In the genomic region with DNA sequence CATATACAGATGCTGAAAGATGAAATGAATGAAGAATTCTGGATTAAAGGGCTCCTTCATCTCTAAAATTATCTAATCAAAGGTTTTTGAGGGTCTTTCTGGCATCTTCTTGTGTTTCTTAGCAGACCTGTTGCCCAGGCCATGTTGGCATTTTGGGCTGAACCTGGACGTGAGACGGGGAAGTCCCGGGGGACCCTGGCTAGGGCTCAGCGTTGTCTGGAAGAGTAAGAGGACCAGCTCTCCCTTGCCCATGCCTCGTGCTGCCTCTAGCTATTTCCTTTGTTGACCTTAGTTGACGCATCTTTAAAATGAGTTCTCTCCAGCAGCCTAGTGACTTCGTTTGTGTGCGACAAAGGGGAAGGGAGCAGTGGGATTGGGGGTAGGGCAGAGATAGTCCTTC, we compare ENCODE assay signal across 18 cellular contexts.
A peak's percentile ranks its signal among the peaks of the same experiment; 100 is the strongest.
DNase-seq lines count a peak whose midpoint lies in the region; ATAC-seq and TF ChIP-seq lines count a peak whose summit lies in the region.
"Had no signal": no experiment of that assay in that cellular context is flagged by ENCODE, and none has a peak within 500 bp of the region (broad histone marks: within the 10 kb centered on the region; RNA-seq: fewer than 3 reads in every experiment).

No MANE protein-coding gene starts in this region.

- no peak overlapping the region for H2BK15ac ChIP-seq in mesenchymal stem cell (ENCODE audit: low read depth, poor library complexity, severe bottlenecking)

- 83% methylated on average over 5 to 8 of the region's 8 CpGs for WGBS in endodermal cell (ENCODE audit: insufficient coverage in 1 of 2, insufficient read length in 1 of 2), 2 experiments
- 69% methylated on average over 8 of the region's 8 CpGs for WGBS in mesenchymal stem cell

- H2AFZ ChIP-seq in mesenchymal stem cell (ENCODE audit: low read depth, low read length): no peak overlapping the region
- H2AFZ ChIP-seq: GM23248 had no signal

- ATAC-seq in Right ventricle myocardium superior (ENCODE audit: poor library complexity) (no peak), sciatic nerve (no peak)
- ATAC-seq: CD8-positive, alpha-beta T cell had no signal

- H2BK120ac ChIP-seq in mesenchymal stem cell (ENCODE audit: low read depth, low read length): no peak overlapping the region

- no peaks in the 10 kb centered on the region for H3K27me3 ChIP-seq in endodermal cell (ENCODE audit: control insufficient read depth, insufficient read depth, low read length, poor library complexity, severe bottlenecking)
- H3K27me3 ChIP-seq in WERI-Rb-1 (ENCODE audit: insufficient read depth, low read depth, severe bottlenecking): no peaks in the 10 kb centered on the region
- H3K27me3 ChIP-seq in mesenchymal stem cell (ENCODE audit: control insufficient read depth in 1 of 2, insufficient read depth in 1 of 2, low read length in 2 of 2): peaks cover 10 to 34% of the 10 kb centered on the region in 2 experiments
- H3K27me3 ChIP-seq: BLaER1 had no signal

- no peaks in the 10 kb centered on the region for H3K79me1 ChIP-seq in mesenchymal stem cell (replicated peaks; ENCODE audit: low read length, poor library complexity, severe bottlenecking)

- H3K36me3 Mint-ChIP-seq in endodermal cell (ENCODE audit: low read depth): peaks cover 7% of the 10 kb centered on the region
- H3K36me3 Mint-ChIP-seq: CD4-positive, CD25-positive, alpha-beta regulatory T cell; CD8-positive, alpha-beta T cell had no signal

- intact Hi-C loops in cardiac septum (cut with DNase I): no loop called here
- intact Hi-C loops in Right ventricle myocardium superior (cut with DNase I): no loop called here
- intact Hi-C loops in sciatic nerve (cut with DNase I): no loop called here
- intact Hi-C loops in head of caudate nucleus (cut with DNase I): no loop called here

- H2BK5ac ChIP-seq in mesenchymal stem cell (ENCODE audit: low read depth, low read length, poor library complexity, severe bottlenecking): no peak overlapping the region

- H3K4me3 Mint-ChIP-seq in endodermal cell: no peak overlapping the region
- H3K4me3 Mint-ChIP-seq: B cell; CD4-positive, CD25-positive, alpha-beta regulatory T cell; CD8-positive, alpha-beta T cell had no signal

- no peak overlapping the region for H2AK5ac ChIP-seq in mesenchymal stem cell (ENCODE audit: low read length, severe bottlenecking)

- no peak overlapping the region for H3K27ac Mint-ChIP-seq in endodermal cell
- H3K27ac Mint-ChIP-seq: B cell; CD4-positive, CD25-positive, alpha-beta regulatory T cell; CD8-positive, alpha-beta T cell had no signal

- H3K9me3 ChIP-seq in endodermal cell (ENCODE audit: control insufficient read depth, low read length) (peaks cover 43% of the 10 kb centered on the region), WERI-Rb-1 (ENCODE audit: severe bottlenecking) (peaks cover 4% of the 10 kb centered on the region), mesenchymal stem cell (ENCODE audit: control insufficient read depth, low read length) (peaks cover 34% of the 10 kb centered on the region)

- peaks cover 42% of the 10 kb centered on the region for H3K9me3 Mint-ChIP-seq in endodermal cell

- H3K14ac ChIP-seq in mesenchymal stem cell (ENCODE audit: low read length in 2 of 2): no peak overlapping the region

- peaks cover 14% of the 10 kb centered on the region for H3K4me1 Mint-ChIP-seq in endodermal cell
- H3K4me1 Mint-ChIP-seq: B cell; CD4-positive, CD25-positive, alpha-beta regulatory T cell had no signal

- H3K4me1 ChIP-seq in endodermal cell (ENCODE audit: control insufficient read depth, insufficient read depth, low read length) (no peaks in the 10 kb centered on the region), mesenchymal stem cell (ENCODE audit: control insufficient read depth, insufficient read depth, low read depth, low read length) (no peaks in the 10 kb centered on the region)
- H3K4me1 ChIP-seq: Caco-2 had no signal

- H3K4ac ChIP-seq in mesenchymal stem cell (ENCODE audit: low read depth in 1 of 2, low read length in 2 of 2): no peak overlapping the region

- H3K36me3 ChIP-seq in endodermal cell (ENCODE audit: control insufficient read depth, insufficient read depth, low read length) (no peaks in the 10 kb centered on the region), WERI-Rb-1 (no peaks in the 10 kb centered on the region), mesenchymal stem cell (ENCODE audit: control insufficient read depth in 1 of 2, insufficient read depth in 2 of 2, low read depth in 1 of 2, low read length in 2 of 2) (peaks cover 0 to 5% of the 10 kb centered on the region in 2 experiments)
- H3K36me3 ChIP-seq: BLaER1 had no signal

- H3K9ac ChIP-seq in endodermal cell (ENCODE audit: extremely low read depth, low read length, poor library complexity, severe bottlenecking): no peak overlapping the region
- no peak overlapping the region for H3K9ac ChIP-seq in mesenchymal stem cell (ENCODE audit: low read length)
- H3K9ac ChIP-seq: BLaER1, GM23248 had no signal

- no peak overlapping the region for H3K27ac ChIP-seq in endodermal cell (ENCODE audit: low read depth, low read length)
- no peak overlapping the region for H3K27ac ChIP-seq in WERI-Rb-1
- no peak overlapping the region for H3K27ac ChIP-seq in mesenchymal stem cell (ENCODE audit: low read length, poor library complexity, severe bottlenecking)
- H3K27ac ChIP-seq: BLaER1, C4-2B, GM23248 had no signal

- H4K91ac ChIP-seq in mesenchymal stem cell (ENCODE audit: low read length): no peak overlapping the region

- DNase-seq in cardiac septum (ENCODE audit: low spot score) (peak; percentile 69), Right ventricle myocardium superior (no peak), endodermal cell (peak; percentile 34), sciatic nerve (ENCODE audit: low spot score) (peak; percentile 39), WERI-Rb-1 (no peak), head of caudate nucleus (no peak), mesenchymal stem cell (no peak)
- DNase-seq: Caco-2; CD4-positive, CD25-positive, alpha-beta regulatory T cell; CD8-positive, alpha-beta T cell; DMS153; DND-41; GM23248; H7; HCEC 1CT had no signal

- H3K27me3 Mint-ChIP-seq in endodermal cell (ENCODE audit: insufficient read depth): peaks cover 8% of the 10 kb centered on the region

- TF ChIP-seq CTCF in endodermal cell (conservative IDR thresholded peaks at IDR 0.05): no peak
- no peak for TF ChIP-seq CTCF in WERI-Rb-1 (IDR thresholded peaks at IDR 0.05; ENCODE audit: low read depth, low read length)

- H3K23ac ChIP-seq in mesenchymal stem cell (ENCODE audit: low read length in 2 of 2): no peak overlapping the region

- no peak overlapping the region for H3K18ac ChIP-seq in mesenchymal stem cell (ENCODE audit: low read depth in 1 of 2, low read length in 2 of 2)

- no peak overlapping the region for H3K4me2 ChIP-seq in mesenchymal stem cell (ENCODE audit: low read length, poor library complexity, severe bottlenecking)
- H3K4me2 ChIP-seq: BLaER1 had no signal

- H3K4me3 ChIP-seq in endodermal cell (ENCODE audit: low read length): no peak overlapping the region
- H3K4me3 ChIP-seq in WERI-Rb-1 (ENCODE audit: low read depth, low read length): no peak overlapping the region
- H3K4me3 ChIP-seq in mesenchymal stem cell (ENCODE audit: insufficient read depth in 1 of 2, low read depth in 1 of 2, low read length in 2 of 2): no peak overlapping the region
- H3K4me3 ChIP-seq: BLaER1, GM23248 had no signal

- H4K8ac ChIP-seq in mesenchymal stem cell (ENCODE audit: low read length): no peak overlapping the region

- no peak overlapping the region for H2BK12ac ChIP-seq in mesenchymal stem cell (ENCODE audit: low read length in 2 of 2)

Comparison
In these comparisons a context has a peak if more than half of its experiments do, and no peak if none do; other contexts are left out.
1. DNase-seq: peak in cardiac septum (single experiment), endodermal cell (single experiment) and sciatic nerve (single experiment); none in Right ventricle myocardium superior (single experiment), WERI-Rb-1 (single experiment), head of caudate nucleus (0 of 42) and mesenchymal stem cell (single experiment).